Comparison of ENCODE assay signal across 11 cellular contexts in genomic region chr9:137417161-137418021, GRCh38. TPM values are rescaled to one million over a fixed set of nuclear protein-coding genes. Genes with fewer than 3 reads are reported as not detected.
DNase-seq lines count a peak whose midpoint lies in the region; ATAC-seq and TF ChIP-seq lines count a peak whose summit lies in the region.
"Had no signal": no experiment of that assay in that cellular context is flagged by ENCODE, and none has a peak within 500 bp of the region (broad histone marks: within the 10 kb centered on the region; RNA-seq: fewer than 3 reads in every experiment).

No MANE protein-coding gene starts in this region.

- no peaks in the 10 kb centered on the region for H3K27me3 ChIP-seq in kidney epithelial cell (ENCODE audit: control insufficient read depth, insufficient read depth, low read length)
- H3K27me3 ChIP-seq in suprapubic skin = no peaks in the 10 kb centered on the region

- TF ChIP-seq EP300 in suprapubic skin (IDR thresholded peaks at IDR 0.05) = no peak

- WGBS in suprapubic skin = 56% methylated on average over 83 of the region's 99 CpGs

- H3K36me3 ChIP-seq in kidney epithelial cell (ENCODE audit: control insufficient read depth, insufficient read depth, low read length) (no peaks in the 10 kb centered on the region), suprapubic skin (no peaks in the 10 kb centered on the region)

- no peak overlapping the region for H3K27ac ChIP-seq in suprapubic skin

- TF ChIP-seq POLR2A in suprapubic skin (IDR thresholded peaks at IDR 0.05) = no peak

- no peaks in the 10 kb centered on the region for H3K9me3 Mint-ChIP-seq in activated CD8-positive, alpha-beta memory T cell treated with anti-CD3 and anti-CD28 coated beads, Interleukin-2, amount 10 ng/mL, durations not matched to agents 7 days and 5 days (ENCODE audit: low read depth)
- H3K9me3 Mint-ChIP-seq in activated naive CD8-positive, alpha-beta T cell treated with anti-CD3 and anti-CD28 coated beads for 36 hours = no peaks in the 10 kb centered on the region

- peaks cover 19% of the 10 kb centered on the region for H3K4me1 Mint-ChIP-seq in activated CD8-positive, alpha-beta memory T cell treated with anti-CD3 and anti-CD28 coated beads, Interleukin-2, amount 10 ng/mL, durations not matched to agents 7 days and 5 days
- H3K4me1 Mint-ChIP-seq in activated naive CD8-positive, alpha-beta T cell treated with anti-CD3 and anti-CD28 coated beads for 36 hours = peaks cover 9% of the 10 kb centered on the region

- peak overlapping the region; percentile 40 for H3K4me3 Mint-ChIP-seq in activated CD8-positive, alpha-beta memory T cell treated with anti-CD3 and anti-CD28 coated beads, Interleukin-2, amount 10 ng/mL, durations not matched to agents 7 days and 5 days
- peak overlapping the region; percentile 67 for H3K4me3 Mint-ChIP-seq in activated naive CD8-positive, alpha-beta T cell treated with anti-CD3 and anti-CD28 coated beads for 36 hours

- DNase-seq in activated CD8-positive, alpha-beta memory T cell treated with anti-CD3 and anti-CD28 coated beads, Interleukin-2, amount 10 ng/mL, durations not matched to agents 7 days and 5 days = no peak
- no peak for DNase-seq in activated CD8-positive, alpha-beta memory T cell treated with anti-CD3 and anti-CD28 coated beads, Interleukin-2, amount 50 U/mL, for 48 hours
- no peak for DNase-seq in activated naive CD8-positive, alpha-beta T cell treated with anti-CD3 and anti-CD28 coated beads for 36 hours
- DNase-seq in kidney epithelial cell (ENCODE audit: low read depth) = no peak
- DNase-seq in suprapubic skin (ENCODE audit: low spot score in 2 of 2) = no peak
- DNase-seq in iPS-NIHi11 (ENCODE audit: low spot score) = no peak
- no peak for DNase-seq in T1000 (lab: John Stamatoyannopoulos, UW)
- no peak for DNase-seq in inferior parietal cortex (ENCODE audit: extremely low spot score)
- DNase-seq: ACHN, nucleus accumbens, SIG-M5 had no signal

- peaks cover 16% of the 10 kb centered on the region for H3K4me1 ChIP-seq in suprapubic skin

- H3K9me3 ChIP-seq in suprapubic skin = no peaks in the 10 kb centered on the region

- TF ChIP-seq CTCF in kidney epithelial cell (IDR thresholded peaks at IDR 0.05; ENCODE audit: insufficient read depth, low read length, poor library complexity, severe bottlenecking) (no peak), suprapubic skin (IDR thresholded peaks at IDR 0.05) (no peak)

- no peak overlapping the region for H3K27ac Mint-ChIP-seq in activated CD8-positive, alpha-beta memory T cell treated with anti-CD3 and anti-CD28 coated beads, Interleukin-2, amount 10 ng/mL, durations not matched to agents 7 days and 5 days
- H3K27ac Mint-ChIP-seq in activated naive CD8-positive, alpha-beta T cell treated with anti-CD3 and anti-CD28 coated beads for 36 hours = peak overlapping the region; percentile 66

- peak; percentile 67 for ATAC-seq in activated CD8-positive, alpha-beta memory T cell treated with anti-CD3 and anti-CD28 coated beads, Interleukin-2, amount 10 ng/mL, durations not matched to agents 7 days and 5 days

- no peaks in the 10 kb centered on the region for H3K27me3 Mint-ChIP-seq in activated CD8-positive, alpha-beta memory T cell treated with anti-CD3 and anti-CD28 coated beads, Interleukin-2, amount 10 ng/mL, durations not matched to agents 7 days and 5 days
- no peaks in the 10 kb centered on the region for H3K27me3 Mint-ChIP-seq in activated naive CD8-positive, alpha-beta T cell treated with anti-CD3 and anti-CD28 coated beads for 36 hours

- CTCF ChIA-PET in activated CD8-positive, alpha-beta memory T cell treated with anti-CD3 and anti-CD28 coated beads, Interleukin-2, amount 10 ng/mL, durations not matched to agents 7 days and 5 days (lab: Charles Lee) = interaction anchor here (1.0 kb wide), 1 partner anchor 135 kb away, joined by 4 read pairs; the partner anchor contains the start of gene MRPL41

- H3K4me3 ChIP-seq in kidney epithelial cell (ENCODE audit: low read depth, low read length) = peak overlapping the region; percentile 23
- H3K4me3 ChIP-seq in suprapubic skin = peak overlapping the region; percentile 39

- H3K36me3 Mint-ChIP-seq in activated CD8-positive, alpha-beta memory T cell treated with anti-CD3 and anti-CD28 coated beads, Interleukin-2, amount 10 ng/mL, durations not matched to agents 7 days and 5 days = peaks cover 2% of the 10 kb centered on the region
- peaks cover 2% of the 10 kb centered on the region for H3K36me3 Mint-ChIP-seq in activated naive CD8-positive, alpha-beta T cell treated with anti-CD3 and anti-CD28 coated beads for 36 hours

RNA-seq across cellular contexts. Expression of gene EXD3, which starts 5.6 kb away (rescaled TPM):
- total RNA-seq in activated CD8-positive, alpha-beta memory T cell treated with anti-CD3 and anti-CD28 coated beads, Interleukin-2, amount 10 ng/mL, durations not matched to agents 7 days and 5 days = 10 to 100 TPM in 1 of 2 experiments, 1 to 10 TPM in 1; 9.2 to 19.8 TPM
- total RNA-seq in activated naive CD8-positive, alpha-beta T cell treated with anti-CD3 and anti-CD28 coated beads for 36 hours = 1 to 10 TPM; 3.6 to 4.2 TPM
- total RNA-seq in kidney epithelial cell (8.6 and 13.3 TPM in 2 replicates), suprapubic skin (10 to 100 TPM in 3 of 4 donors, 1 to 10 TPM in 1; 7.3 to 54.0 (median 16.4) TPM)

RNA-seq across cellular contexts. Expression of gene NOXA1, which starts 5.8 kb away (rescaled TPM):
- under 1 TPM; 0.30 to 0.53 TPM for total RNA-seq in activated CD8-positive, alpha-beta memory T cell treated with anti-CD3 and anti-CD28 coated beads, Interleukin-2, amount 10 ng/mL, durations not matched to agents 7 days and 5 days
- under 1 TPM; 0.66 to 0.76 TPM for total RNA-seq in activated naive CD8-positive, alpha-beta T cell treated with anti-CD3 and anti-CD28 coated beads for 36 hours
- total RNA-seq in kidney epithelial cell (0.84 and 1.8 TPM in 2 replicates), suprapubic skin (1 to 10 TPM; 2.2 to 7.6 (median 4.0) TPM)

RNA-seq across cellular contexts. Expression of gene ENTPD8, which starts 23.8 kb away (rescaled TPM):
- not detected for total RNA-seq in activated CD8-positive, alpha-beta memory T cell treated with anti-CD3 and anti-CD28 coated beads, Interleukin-2, amount 10 ng/mL, durations not matched to agents 7 days and 5 days
- total RNA-seq in activated naive CD8-positive, alpha-beta T cell treated with anti-CD3 and anti-CD28 coated beads for 36 hours = not detected
- total RNA-seq in kidney epithelial cell = not detected in 2 replicates
- not detected for total RNA-seq in suprapubic skin

RNA-seq across cellular contexts. Expression of gene NSMF, which starts 41.7 kb away (rescaled TPM):
- total RNA-seq in activated CD8-positive, alpha-beta memory T cell treated with anti-CD3 and anti-CD28 coated beads, Interleukin-2, amount 10 ng/mL, durations not matched to agents 7 days and 5 days = 10 to 100 TPM; 35.8 to 42.1 TPM
- total RNA-seq in activated naive CD8-positive, alpha-beta T cell treated with anti-CD3 and anti-CD28 coated beads for 36 hours = 10 to 100 TPM; 74.1 to 74.6 TPM
- total RNA-seq in kidney epithelial cell (52.5 and 65.5 TPM in 2 replicates), suprapubic skin (10 to 100 TPM; 36.1 to 48.1 (median 39.8) TPM)
